Comparison of ENCODE assay signal across 36 cellular contexts in the genomic region with DNA sequence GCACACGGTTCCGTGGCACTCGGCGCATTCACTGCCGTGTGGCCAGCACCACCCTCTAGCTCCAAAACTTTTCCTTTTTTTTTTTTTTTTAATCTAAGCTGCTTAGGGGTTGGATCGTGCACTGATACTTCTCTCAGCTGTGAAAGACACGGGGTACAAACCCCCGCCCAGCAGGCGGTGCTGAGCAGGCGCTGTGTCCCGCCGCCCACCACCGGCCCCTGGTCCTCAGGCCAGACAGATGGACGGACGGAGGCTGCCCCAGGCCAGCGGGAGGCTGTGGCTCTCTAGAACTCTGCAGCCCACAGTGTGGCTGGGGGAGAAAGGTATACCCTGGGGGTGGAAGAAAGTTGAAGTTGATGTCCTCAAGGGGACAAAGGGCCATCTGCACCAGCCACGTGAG. TPM values are rescaled to one million over a fixed set of nuclear protein-coding genes. Genes with fewer than 3 reads are reported as not detected.
"Had no signal": no experiment of that assay in that cellular context is flagged by ENCODE, and none has a peak within 500 bp of the region (broad histone marks: within the 10 kb centered on the region; RNA-seq: fewer than 3 reads in every experiment).

No MANE protein-coding gene starts in this region.

- H3K4me1 ChIP-seq: foreskin keratinocyte had no signal

- ATAC-seq: activated CD4-positive, alpha-beta T cell treated with anti-CD3 and anti-CD28 coated beads for 36 hours; activated CD8-positive, alpha-beta memory T cell treated with anti-CD3 and anti-CD28 coated beads, Interleukin-2, amount 10 ng/mL, durations not matched to agents 7 days and 5 days; activated CD8-positive, alpha-beta T cell treated with anti-CD3 and anti-CD28 coated beads, Interleukin-2, amount 10 ng/mL, durations not matched to agents 7 days and 5 days; activated naive CD4-positive, alpha-beta T cell treated with anti-CD3 and anti-CD28 coated beads, Interleukin-2, amount 50 U/mL, for 72 hours; foreskin keratinocyte; gastrocnemius medialis; heart left ventricle; T-helper 17 cell had no signal

- H3K4me3 Mint-ChIP-seq: activated CD4-positive, alpha-beta memory T cell treated with anti-CD3 and anti-CD28 coated beads for 36 hours; activated CD4-positive, alpha-beta T cell treated with anti-CD3 and anti-CD28 coated beads for 36 hours; activated CD4-positive, alpha-beta T cell treated with anti-CD3 and anti-CD28 coated beads, Interleukin-2, amount 10 ng/mL, durations not matched to agents 24 days and 14 days; activated CD8-positive, alpha-beta memory T cell treated with anti-CD3 and anti-CD28 coated beads, Interleukin-2, amount 10 ng/mL, durations not matched to agents 7 days and 5 days; activated CD8-positive, alpha-beta T cell treated with anti-CD3 and anti-CD28 coated beads, Interleukin-2, amount 10 ng/mL, durations not matched to agents 7 days and 5 days; activated naive CD4-positive, alpha-beta T cell treated with anti-CD3 and anti-CD28 coated beads, Interleukin-2, amount 10 ng/mL, durations not matched to agents 7 days and 5 days; activated naive CD8-positive, alpha-beta T cell treated with anti-CD3 and anti-CD28 coated beads, Interleukin-2, amount 10 ng/mL, durations not matched to agents 7 days and 5 days; activated T-helper 1 cell treated with anti-CD3 and anti-CD28 coated beads, Interleukin-12 subunit alpha, Interleukin-12 subunit beta, Interleukin-2, Interleukin-4 antibody, amounts not matched to agents 30 ng/mL and 10 ng/mL and 1 ng/mL, durations not matched to agents 14 hours and 24 hours and 36 hours; brain; central memory CD8-positive, alpha-beta T cell; dendritic cell treated with granulocyte-macrophage colony-stimulating factor and Interleukin-4, amounts not matched to agents 40 ng/mL and 50 ng/mL, for 4 days; endodermal cell; T-helper 17 cell; T-helper 2 cell treated with Interferon-gamma antibody and Interleukin-4, amounts not matched to agents 5 μg/mL and 100 μg/mL, for 36 hours had no signal

- H3K9me3 Mint-ChIP-seq: activated CD4-positive, alpha-beta memory T cell treated with anti-CD3 and anti-CD28 coated beads for 36 hours; activated CD4-positive, alpha-beta T cell treated with anti-CD3 and anti-CD28 coated beads, Interleukin-2, amount 10 ng/mL, durations not matched to agents 24 days and 14 days; activated naive CD4-positive, alpha-beta T cell treated with anti-CD3 and anti-CD28 coated beads, Interleukin-2, amount 10 ng/mL, durations not matched to agents 7 days and 5 days; activated naive CD4-positive, alpha-beta T cell treated with anti-CD3 and anti-CD28 coated beads, Interleukin-2, amount 50 U/mL, for 72 hours; activated naive CD8-positive, alpha-beta T cell treated with anti-CD3 and anti-CD28 coated beads, Interleukin-2, amount 10 ng/mL, durations not matched to agents 7 days and 5 days; activated T-helper 1 cell treated with anti-CD3 and anti-CD28 coated beads, Interleukin-12 subunit alpha, Interleukin-12 subunit beta, Interleukin-2, Interleukin-4 antibody, amounts not matched to agents 30 ng/mL and 10 ng/mL and 1 ng/mL, durations not matched to agents 14 hours and 24 hours and 36 hours; activated T-helper 2 cell treated with anti-CD3 and anti-CD28 coated beads, Interferon-gamma antibody, Interleukin-2, Interleukin-4, amounts not matched to agents 10 μg/mL and 5 μg/mL and 100 μg/mL, durations not matched to agents 14 hours and 24 hours and 36 hours; brain; central memory CD8-positive, alpha-beta T cell; dendritic cell treated with granulocyte-macrophage colony-stimulating factor and Interleukin-4, amounts not matched to agents 40 ng/mL and 50 ng/mL, for 4 days; endodermal cell; T-helper 2 cell treated with Interferon-gamma antibody and Interleukin-4, amounts not matched to agents 5 μg/mL and 100 μg/mL, for 36 hours had no signal

- H3K4me3 ChIP-seq: ascending aorta, coronary artery, dorsolateral prefrontal cortex, esophagus muscularis mucosa, gastrocnemius medialis, heart left ventricle had no signal

- H3K27ac Mint-ChIP-seq: activated CD4-positive, alpha-beta memory T cell treated with anti-CD3 and anti-CD28 coated beads for 36 hours; activated CD4-positive, alpha-beta T cell treated with anti-CD3 and anti-CD28 coated beads for 36 hours; activated CD4-positive, alpha-beta T cell treated with anti-CD3 and anti-CD28 coated beads, Interleukin-2, amount 10 ng/mL, durations not matched to agents 24 days and 14 days; activated CD8-positive, alpha-beta memory T cell treated with anti-CD3 and anti-CD28 coated beads, Interleukin-2, amount 10 ng/mL, durations not matched to agents 7 days and 5 days; activated CD8-positive, alpha-beta T cell treated with anti-CD3 and anti-CD28 coated beads, Interleukin-2, amount 10 ng/mL, durations not matched to agents 7 days and 5 days; activated naive CD4-positive, alpha-beta T cell treated with anti-CD3 and anti-CD28 coated beads, Interleukin-2, amount 10 ng/mL, durations not matched to agents 7 days and 5 days; activated naive CD8-positive, alpha-beta T cell treated with anti-CD3 and anti-CD28 coated beads, Interleukin-2, amount 10 ng/mL, durations not matched to agents 7 days and 5 days; activated T-helper 1 cell treated with anti-CD3 and anti-CD28 coated beads, Interleukin-12 subunit alpha, Interleukin-12 subunit beta, Interleukin-2, Interleukin-4 antibody, amounts not matched to agents 30 ng/mL and 10 ng/mL and 1 ng/mL, durations not matched to agents 14 hours and 24 hours and 36 hours; activated T-helper 2 cell treated with anti-CD3 and anti-CD28 coated beads, Interferon-gamma antibody, Interleukin-2, Interleukin-4, amounts not matched to agents 10 μg/mL and 5 μg/mL and 100 μg/mL, durations not matched to agents 14 hours and 24 hours and 36 hours; brain; dendritic cell treated with granulocyte-macrophage colony-stimulating factor and Interleukin-4, amounts not matched to agents 40 ng/mL and 50 ng/mL, for 4 days; endodermal cell; T-helper 17 cell; T-helper 2 cell treated with Interferon-gamma antibody and Interleukin-4, amounts not matched to agents 5 μg/mL and 100 μg/mL, for 36 hours had no signal

- FAIRE-seq: bronchial epithelial cell had no signal

- DNase-seq: activated CD4-positive, alpha-beta memory T cell treated with anti-CD3 and anti-CD28 coated beads for 36 hours; activated CD4-positive, alpha-beta T cell treated with anti-CD3 and anti-CD28 coated beads for 36 hours; activated CD4-positive, alpha-beta T cell treated with anti-CD3 and anti-CD28 coated beads, Interleukin-2, amount 10 ng/mL, durations not matched to agents 24 days and 14 days; activated CD4-positive, CD25-positive, alpha-beta regulatory T cell; activated CD4-positive, CD25-positive, alpha-beta regulatory T cell treated with anti-CD3 and anti-CD28 coated beads, Interleukin-2, amount 50 U/mL, for 72 hours; activated CD8-positive, alpha-beta memory T cell treated with anti-CD3 and anti-CD28 coated beads, Interleukin-2, amount 10 ng/mL, durations not matched to agents 7 days and 5 days; activated CD8-positive, alpha-beta memory T cell treated with anti-CD3 and anti-CD28 coated beads, Interleukin-2, amount 50 U/mL, for 4 hours; activated CD8-positive, alpha-beta T cell treated with anti-CD3 and anti-CD28 coated beads, Interleukin-2, amount 10 ng/mL, durations not matched to agents 7 days and 5 days; activated effector memory CD4-positive, alpha-beta T cell treated with anti-CD3 and anti-CD28 coated beads, Interleukin-2, amount 50 U/mL, for 16 hours; activated naive CD4-positive, alpha-beta T cell treated with anti-CD3 and anti-CD28 coated beads, Interleukin-2, amount 10 ng/mL, durations not matched to agents 7 days and 5 days; activated naive CD8-positive, alpha-beta T cell treated with anti-CD3 and anti-CD28 coated beads, Interleukin-2, amount 10 ng/mL, durations not matched to agents 7 days and 5 days; activated T-cell treated with anti-CD3 and anti-CD28 coated beads, Interleukin-2, amount 50 U/mL, for 1 hour; activated T-cell treated with anti-CD3 and anti-CD28 coated beads, Interleukin-2, amount 50 U/mL, for 48 hours; dorsolateral prefrontal cortex; effector memory CD4-positive, alpha-beta T cell; endodermal cell; erythroblast; foreskin keratinocyte; gastrocnemius medialis; glutamatergic neuron; heart left ventricle; T-helper 1 cell; T-helper 17 cell; T1000 had no signal

- H3K27me3 Mint-ChIP-seq: activated CD4-positive, alpha-beta memory T cell treated with anti-CD3 and anti-CD28 coated beads for 36 hours; activated CD4-positive, alpha-beta T cell treated with anti-CD3 and anti-CD28 coated beads for 36 hours; activated CD4-positive, alpha-beta T cell treated with anti-CD3 and anti-CD28 coated beads, Interleukin-2, amount 10 ng/mL, durations not matched to agents 24 days and 14 days; activated CD8-positive, alpha-beta memory T cell treated with anti-CD3 and anti-CD28 coated beads, Interleukin-2, amount 10 ng/mL, durations not matched to agents 7 days and 5 days; activated naive CD8-positive, alpha-beta T cell treated with anti-CD3 and anti-CD28 coated beads, Interleukin-2, amount 10 ng/mL, durations not matched to agents 7 days and 5 days; central memory CD8-positive, alpha-beta T cell; dendritic cell treated with granulocyte-macrophage colony-stimulating factor and Interleukin-4, amounts not matched to agents 40 ng/mL and 50 ng/mL, for 4 days; T-helper 17 cell had no signal

- H3K27ac ChIP-seq: ascending aorta, coronary artery, esophagus muscularis mucosa, foreskin keratinocyte, heart left ventricle had no signal

- H3K36me3 Mint-ChIP-seq: activated CD4-positive, alpha-beta memory T cell treated with anti-CD3 and anti-CD28 coated beads for 36 hours; activated CD8-positive, alpha-beta memory T cell treated with anti-CD3 and anti-CD28 coated beads, Interleukin-2, amount 10 ng/mL, durations not matched to agents 7 days and 5 days; activated naive CD4-positive, alpha-beta T cell treated with anti-CD3 and anti-CD28 coated beads, Interleukin-2, amount 10 ng/mL, durations not matched to agents 7 days and 5 days; activated naive CD4-positive, alpha-beta T cell treated with anti-CD3 and anti-CD28 coated beads, Interleukin-2, amount 50 U/mL, for 72 hours; activated naive CD8-positive, alpha-beta T cell treated with anti-CD3 and anti-CD28 coated beads, Interleukin-2, amount 10 ng/mL, durations not matched to agents 7 days and 5 days; brain had no signal

- H3K27me3 ChIP-seq: ascending aorta, esophagus muscularis mucosa, foreskin keratinocyte, gastrocnemius medialis, heart left ventricle had no signal

- H3K9me3 ChIP-seq: ascending aorta, esophagus muscularis mucosa, gastrocnemius medialis, heart left ventricle had no signal

- H3K4me1 Mint-ChIP-seq: activated CD4-positive, alpha-beta T cell treated with anti-CD3 and anti-CD28 coated beads for 36 hours had no signal

RNA-seq across cellular contexts. Expression of gene DIPK1B, which starts 31.3 kb away (rescaled TPM):
- total RNA-seq: activated CD4-positive, alpha-beta memory T cell treated with anti-CD3 and anti-CD28 coated beads for 36 hours; activated CD8-positive, alpha-beta memory T cell treated with anti-CD3 and anti-CD28 coated beads for 36 hours; activated CD8-positive, alpha-beta memory T cell treated with anti-CD3 and anti-CD28 coated beads, Interleukin-2, amount 10 ng/mL, durations not matched to agents 7 days and 5 days; bronchial epithelial cell had no signal
